Comparison of ENCODE assay signal across 17 cellular contexts in genomic region chr4:13441506-13441905, GRCh38. TPM values are rescaled to one million over a fixed set of nuclear protein-coding genes. Genes with fewer than 3 reads are reported as not detected.
DNase-seq lines count a peak whose midpoint lies in the region; FAIRE-seq and TF ChIP-seq lines count a peak whose summit lies in the region.
"Had no signal": no experiment of that assay in that cellular context is flagged by ENCODE, and none has a peak within 500 bp of the region (broad histone marks: within the 10 kb centered on the region; RNA-seq: fewer than 3 reads in every experiment).

No MANE protein-coding gene starts in this region.

- no peak overlapping the region for H2AFZ ChIP-seq in H9 (ENCODE audit: low read length)
- H2AFZ ChIP-seq: GM23338 had no signal

- no peak overlapping the region for H3K56ac ChIP-seq in H9 (ENCODE audit: insufficient read length, low read depth, low read length)

- H2BK20ac ChIP-seq in H9 (ENCODE audit: low read depth, low read length, poor library complexity, severe bottlenecking) = no peak overlapping the region

- H3K9me3 Mint-ChIP-seq in nephron progenitor cell = peaks cover 49% of the 10 kb centered on the region
- peaks cover 8 to 16% of the 10 kb centered on the region in 2 experiments for H3K9me3 Mint-ChIP-seq in H9

- H2BK15ac ChIP-seq in H9 (ENCODE audit: low read depth, low read length) = no peak overlapping the region

- peaks cover 3% of the 10 kb centered on the region; the same call in 1 of the 2 replicates for H3K4me1 ChIP-seq in H9 (ENCODE audit: insufficient read depth, low read length)
- H3K4me1 ChIP-seq: A549, Caco-2 had no signal

- H3K79me2 ChIP-seq in H9 (ENCODE audit: insufficient read depth, low read length) = no peaks in the 10 kb centered on the region

- no peak overlapping the region for H3K27ac ChIP-seq in H9 (ENCODE audit: insufficient read length, low read depth, low read length)
- H3K27ac ChIP-seq: A549 had no signal

- H3K27me3 ChIP-seq in H9 (ENCODE audit: insufficient read depth, low read length) = no peaks in the 10 kb centered on the region

- no peaks in the 10 kb centered on the region for H3K27me3 Mint-ChIP-seq in nephron progenitor cell (ENCODE audit: low read depth, poor library complexity)
- H3K27me3 Mint-ChIP-seq in H9 (ENCODE audit: low read depth) = no peaks in the 10 kb centered on the region
- H3K27me3 Mint-ChIP-seq: CD8-positive, alpha-beta memory T cell; IgD-negative memory B cell had no signal

- H2BK120ac ChIP-seq in H9 (ENCODE audit: low read depth, low read length, poor library complexity, severe bottlenecking) = no peak overlapping the region

- no peak overlapping the region for H3T11ph ChIP-seq in H9 (ENCODE audit: low read length)

- H3K4ac ChIP-seq in H9 (ENCODE audit: low read depth, low read length) = no peak overlapping the region

- DNase-seq in D721Med (ENCODE audit: insufficient read length, low spot score) = no peak
- DNase-seq in NCI-H524 treated with DMSO at 0.1 percent for 48 hours (lab: John Stamatoyannopoulos, UW) = peak; percentile 73
- peak; percentile 68 for DNase-seq in foreskin melanocyte
- DNase-seq in nephron progenitor cell = no peak
- DNase-seq in DMS114 treated with DMSO at 0.1 percent for 48 hours (lab: John Stamatoyannopoulos, UW; ENCODE audit: unreplicated experiment) = no peak
- no peak for DNase-seq in H9
- no peak for DNase-seq in NCI-H774 (lab: John Stamatoyannopoulos, UW)
- DNase-seq: Caco-2; CD8-positive, alpha-beta memory T cell; DMS79; H7 had no signal

- H3K27ac Mint-ChIP-seq in nephron progenitor cell = peak overlapping the region; percentile 62
- H3K27ac Mint-ChIP-seq in H9 = no peak overlapping the region
- H3K27ac Mint-ChIP-seq: CD14-positive monocyte; CD8-positive, alpha-beta memory T cell; GM23338; IgD-negative memory B cell had no signal

- H3K79me1 ChIP-seq in H9 (ENCODE audit: insufficient read depth, low read depth, low read length, poor library complexity, severe bottlenecking) = no peaks in the 10 kb centered on the region

- H4K91ac ChIP-seq in H9 (ENCODE audit: insufficient read length, low read depth, low read length) = no peak overlapping the region

- H3K9ac ChIP-seq in H9 (ENCODE audit: extremely low read depth, insufficient read length, low read length) = no peak overlapping the region

- no peak overlapping the region for H3K4me3 Mint-ChIP-seq in nephron progenitor cell
- H3K4me3 Mint-ChIP-seq in H9 = no peak overlapping the region
- H3K4me3 Mint-ChIP-seq: CD14-positive monocyte; CD8-positive, alpha-beta memory T cell; GM23338; IgD-negative memory B cell had no signal

- peaks cover 64% of the 10 kb centered on the region for H3K36me3 Mint-ChIP-seq in nephron progenitor cell (ENCODE audit: low read depth)
- peaks cover 16 to 33% (median 22%) of the 10 kb centered on the region in 3 experiments for H3K36me3 Mint-ChIP-seq in H9 (ENCODE audit: insufficient read depth in 1 of 3, low read depth in 3 of 3)

- no peak overlapping the region for H2AK5ac ChIP-seq in H9 (ENCODE audit: insufficient read length, low read length)

- H4K5ac ChIP-seq in H9 (ENCODE audit: insufficient read length, low read depth, low read length) = no peak overlapping the region

- no peak overlapping the region for H3K18ac ChIP-seq in H9 (ENCODE audit: insufficient read length, low read depth, low read length)

- TF ChIP-seq CTCF in D721Med (IDR thresholded peaks at IDR 0.05; ENCODE audit: insufficient read depth, missing control alignments) (no peak), nephron progenitor cell (IDR thresholded peaks at IDR 0.05) (no peak), H9 (conservative IDR thresholded peaks at IDR 0.05) (no peak)

- no peak overlapping the region for H3K23ac ChIP-seq in H9 (ENCODE audit: insufficient read length, low read depth, low read length)

- peaks cover 9% of the 10 kb centered on the region for H3K23me2 ChIP-seq in H9 (ENCODE audit: insufficient read length, low read depth, low read length, poor library complexity, severe bottlenecking)

- H3K14ac ChIP-seq in H9 (ENCODE audit: insufficient read depth, low read length) = no peak overlapping the region

- peak; percentile 87 for FAIRE-seq in D721Med (lab: Jason Lieb, UNC)
- FAIRE-seq: A549, GM12878, GM18507 had no signal

- H4K20me1 ChIP-seq in H9 (ENCODE audit: control insufficient read depth, insufficient read depth, insufficient read length) = no peaks in the 10 kb centered on the region

- H3K9me3 ChIP-seq in H9 (ENCODE audit: control insufficient read depth, low read depth, low read length) = no peaks in the 10 kb centered on the region

- H4K8ac ChIP-seq in H9 (replicated peaks; ENCODE audit: insufficient read length, low read depth, low read length) = no peak overlapping the region

- no peak overlapping the region for H2BK5ac ChIP-seq in H9 (ENCODE audit: insufficient read length, low read length)

- no peak overlapping the region for H2BK12ac ChIP-seq in H9 (ENCODE audit: insufficient read length, low read depth, low read length)

- no peak overlapping the region for H3K4me2 ChIP-seq in H9 (ENCODE audit: insufficient read depth, insufficient read length, low read length)
- H3K4me2 ChIP-seq: A549, GM23338 had no signal

- peaks cover 28% of the 10 kb centered on the region for H3K4me1 Mint-ChIP-seq in nephron progenitor cell
- peaks cover 12 to 15% of the 10 kb centered on the region in 2 experiments for H3K4me1 Mint-ChIP-seq in H9
- H3K4me1 Mint-ChIP-seq: CD14-positive monocyte, IgD-negative memory B cell had no signal

RNA-seq across cellular contexts. Expression of gene RAB28, which starts 42.6 kb away (rescaled TPM):
- 17.7 and 19.8 TPM in 2 replicates for total RNA-seq in H9 (2021)

Comparison
In these comparisons a context has a peak if more than half of its experiments do, and no peak if none do; other contexts are left out.
1. DNase-seq: peak in NCI-H524 treated with DMSO at 0.1 percent for 48 hours (single experiment) and foreskin melanocyte (single experiment); none in D721Med (single experiment), nephron progenitor cell (single experiment), DMS114 treated with DMSO at 0.1 percent for 48 hours (single experiment), H9 (single experiment) and NCI-H774 (single experiment).